ENCODE assay signal across 9 cellular contexts in the genomic region with DNA sequence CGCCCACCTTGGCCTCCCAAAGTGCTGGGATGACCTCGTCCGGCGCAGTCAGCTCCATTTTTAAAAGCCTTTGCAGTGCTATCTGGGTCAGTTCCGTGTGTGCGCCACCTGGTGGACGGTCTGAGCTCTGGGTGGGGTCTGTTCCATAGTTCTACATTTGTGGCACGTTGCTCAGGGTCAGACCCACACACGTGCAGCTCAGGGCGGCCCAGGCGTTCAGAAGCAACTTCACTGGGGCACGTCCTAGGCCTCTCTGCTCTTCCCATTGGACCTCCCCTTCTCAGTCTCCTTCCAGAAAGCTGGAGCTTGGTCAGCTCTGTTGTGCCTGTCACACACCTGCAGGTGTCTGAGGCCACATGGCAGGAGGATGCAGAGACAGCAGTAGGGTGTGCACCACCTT.
DNase-seq lines count a peak whose midpoint lies in the region; ATAC-seq and TF ChIP-seq lines count a peak whose summit lies in the region.
"Had no signal": no experiment of that assay in that cellular context is flagged by ENCODE, and none has a peak within 500 bp of the region (broad histone marks: within the 10 kb centered on the region; RNA-seq: fewer than 3 reads in every experiment).

No MANE protein-coding gene starts in this region.

- POLR2A ChIA-PET in activated CD4-positive, alpha-beta T cell treated with anti-CD3 and anti-CD28 coated beads for 36 hours (lab: Charles Lee) = no interaction called here

- TF ChIP-seq CTCF in astrocyte of the spinal cord (IDR thresholded peaks at IDR 0.05; ENCODE audit: low read depth, low read length) (peak; percentile 16), osteocyte (IDR thresholded peaks at IDR 0.05) (no peak)

- H3K36me3 Mint-ChIP-seq in activated CD4-positive, alpha-beta T cell treated with anti-CD3 and anti-CD28 coated beads for 36 hours (ENCODE audit: low read depth) = peaks cover 15% of the 10 kb centered on the region
- H3K36me3 Mint-ChIP-seq in osteocyte (ENCODE audit: unreplicated experiment) = no peaks in the 10 kb centered on the region

- no peak overlapping the region for H3K4me3 Mint-ChIP-seq in activated CD4-positive, alpha-beta T cell treated with anti-CD3 and anti-CD28 coated beads for 36 hours
- no peak overlapping the region for H3K4me3 Mint-ChIP-seq in osteocyte (ENCODE audit: unreplicated experiment)
- H3K4me3 Mint-ChIP-seq: CD8-positive, alpha-beta T cell had no signal

- ATAC-seq in activated CD4-positive, alpha-beta T cell treated with anti-CD3 and anti-CD28 coated beads for 36 hours = no peak
- ATAC-seq in HG03342 (IDR thresholded peaks at IDR 0.05; ENCODE audit: unreplicated experiment) = no peak
- ATAC-seq in HG03108 (IDR thresholded peaks at IDR 0.05; ENCODE audit: unreplicated experiment) = no peak
- ATAC-seq: CD8-positive, alpha-beta T cell had no signal

- in situ Hi-C loops in KBM-7 (cut with MboI; ENCODE audit: low pct_unique_long_range_greater_than_20kb, low sequenced_read_pairs) = no loop called here
- in situ Hi-C loops in astrocyte of the spinal cord (cut with HindIII; ENCODE audit: low sequenced_read_pairs) = no loop called here

- CTCF ChIA-PET in activated CD4-positive, alpha-beta T cell treated with anti-CD3 and anti-CD28 coated beads for 36 hours (lab: Charles Lee) = interaction anchor here (0.6 to 1.4 kb wide), 5 partner anchors 28 to 131 kb away, joined by 3 to 7 read pairs (median 3); no protein-coding TSS in a partner anchor

- intact Hi-C loops in activated CD4-positive, alpha-beta T cell treated with anti-CD3 and anti-CD28 coated beads for 36 hours (cut with DNase I, micrococcal nuclease) = loop anchor here (5.0 kb wide), 2 partner anchors 42 to 138 kb away; no protein-coding TSS in a partner anchor

- peak; percentile 62 for DNase-seq in activated CD4-positive, alpha-beta T cell treated with anti-CD3 and anti-CD28 coated beads for 36 hours
- DNase-seq in activated CD4-positive, alpha-beta T cell treated with anti-CD3 and anti-CD28 coated beads, Interleukin-2, amount 50 U/mL, for 1 hour = no peak
- DNase-seq in KBM-7 = peak; percentile 48
- no peak for DNase-seq in astrocyte of the spinal cord (ENCODE audit: low read depth, low spot score)
- peak; percentile 85 for DNase-seq in osteocyte (ENCODE audit: extremely low spot score, unreplicated experiment)
- DNase-seq in H4 (ENCODE audit: low spot score) = no peak

- H3K27me3 Mint-ChIP-seq in activated CD4-positive, alpha-beta T cell treated with anti-CD3 and anti-CD28 coated beads for 36 hours = no peaks in the 10 kb centered on the region
- no peaks in the 10 kb centered on the region for H3K27me3 Mint-ChIP-seq in osteocyte (ENCODE audit: unreplicated experiment)

- peaks cover 53% of the 10 kb centered on the region for H3K4me1 Mint-ChIP-seq in activated CD4-positive, alpha-beta T cell treated with anti-CD3 and anti-CD28 coated beads for 36 hours
- no peaks in the 10 kb centered on the region for H3K4me1 Mint-ChIP-seq in osteocyte (ENCODE audit: unreplicated experiment)

- peaks cover 18% of the 10 kb centered on the region for H3K9me3 Mint-ChIP-seq in activated CD4-positive, alpha-beta T cell treated with anti-CD3 and anti-CD28 coated beads for 36 hours (ENCODE audit: low read depth)
- H3K9me3 Mint-ChIP-seq in osteocyte (ENCODE audit: unreplicated experiment) = peaks cover 22% of the 10 kb centered on the region

- no peak overlapping the region for H3K27ac Mint-ChIP-seq in activated CD4-positive, alpha-beta T cell treated with anti-CD3 and anti-CD28 coated beads for 36 hours
- no peak overlapping the region for H3K27ac Mint-ChIP-seq in osteocyte (ENCODE audit: unreplicated experiment)
- H3K27ac Mint-ChIP-seq: CD8-positive, alpha-beta T cell had no signal

- H3K4me3 ChIP-seq in astrocyte of the spinal cord (ENCODE audit: low read depth, low read length) = no peak overlapping the region

Comparison
In these comparisons a context has a peak if more than half of its experiments do, and no peak if none do; other contexts are left out.
1. DNase-seq: peak in activated CD4-positive, alpha-beta T cell treated with anti-CD3 and anti-CD28 coated beads for 36 hours (single experiment), KBM-7 (single experiment) and osteocyte (single experiment); none in activated CD4-positive, alpha-beta T cell treated with anti-CD3 and anti-CD28 coated beads, Interleukin-2, amount 50 U/mL, for 1 hour (single experiment), astrocyte of the spinal cord (single experiment) and H4 (single experiment).